In genomic region chr3:139280027-139280671, GRCh38 we compare ENCODE assay signal across 28 cellular contexts.
"Had no signal": no experiment of that assay in that cellular context is flagged by ENCODE, and none has a peak within 500 bp of the region (broad histone marks: within the 10 kb centered on the region; RNA-seq: fewer than 3 reads in every experiment).

No MANE protein-coding gene starts in this region.

- H3K27ac Mint-ChIP-seq: activated B cell treated with CpG ODN at 0.5 μM for 24 hours; activated CD4-positive, alpha-beta memory T cell treated with anti-CD3 and anti-CD28 coated beads, Interleukin-2, amount 10 ng/mL, durations not matched to agents 7 days and 5 days; activated CD8-positive, alpha-beta memory T cell treated with anti-CD3 and anti-CD28 coated beads, Interleukin-2, amount 10 ng/mL, durations not matched to agents 7 days and 5 days; activated naive CD4-positive, alpha-beta T cell treated with anti-CD3 and anti-CD28 coated beads, Interleukin-2, amount 10 ng/mL, durations not matched to agents 7 days and 5 days; activated naive CD8-positive, alpha-beta T cell; activated naive CD8-positive, alpha-beta T cell treated with anti-CD3 and anti-CD28 coated beads, Interleukin-2, amount 50 U/mL, for 24 hours; brain; T-helper 1 cell treated with Interleukin-12 subunit alpha and Interleukin-12 subunit beta and Interleukin-4 antibody, amounts not matched to agents 30 μg/mL and 1 μg/mL, for 36 hours; T-helper 2 cell treated with Interferon-gamma antibody and Interleukin-4, amounts not matched to agents 5 μg/mL and 100 μg/mL, for 36 hours had no signal

- DNase-seq: activated B cell treated with CpG ODN at 0.5 μM for 24 hours; activated CD4-positive, alpha-beta memory T cell treated with anti-CD3 and anti-CD28 coated beads, Interleukin-2, amount 10 ng/mL, durations not matched to agents 7 days and 5 days; activated CD4-positive, alpha-beta T cell treated with anti-CD3 and anti-CD28 coated beads for 4 hours; activated CD4-positive, alpha-beta T cell treated with anti-CD3 and anti-CD28 coated beads, Interleukin-2, amount 50 U/mL, for 1 hour; activated CD4-positive, CD25-positive, alpha-beta regulatory T cell treated with anti-CD3 and anti-CD28 coated beads, Interleukin-2, amount 50 U/mL, for 72 hours; activated CD8-positive, alpha-beta memory T cell treated with anti-CD3 and anti-CD28 coated beads for 24 hours; activated CD8-positive, alpha-beta memory T cell treated with anti-CD3 and anti-CD28 coated beads, Interleukin-2, amount 10 ng/mL, durations not matched to agents 7 days and 5 days; activated CD8-positive, alpha-beta memory T cell treated with anti-CD3 and anti-CD28 coated beads, Interleukin-2, amount 50 U/mL, for 48 hours; activated effector memory CD4-positive, alpha-beta T cell treated with Interleukin-2 at 50 U/mL for 16 hours; activated naive CD4-positive, alpha-beta T cell treated with anti-CD3 and anti-CD28 coated beads, Interleukin-2, amount 10 ng/mL, durations not matched to agents 7 days and 5 days; activated naive CD8-positive, alpha-beta T cell treated with anti-CD3 and anti-CD28 coated beads, Interleukin-2, amount 50 U/mL, for 24 hours; activated T-cell treated with anti-CD3 and anti-CD28 coated beads, Interleukin-2, amount 50 U/mL, for 48 hours; central memory CD4-positive, alpha-beta T cell; Karpas-422; NCI-H1092; NCI-H1436 treated with DMSO at 0.1 percent for 48 hours; NCI-H1694 treated with DMSO at 0.1 percent for 48 hours; NCI-H2029; NCI-H510A; NCI-H526; NCI-H748 treated with DMSO at 0.1 percent for 48 hours; PC-9; SHP77; SJCRH30 had no signal

- H3K36me3 Mint-ChIP-seq: activated CD8-positive, alpha-beta memory T cell treated with anti-CD3 and anti-CD28 coated beads, Interleukin-2, amount 10 ng/mL, durations not matched to agents 7 days and 5 days; activated naive CD4-positive, alpha-beta T cell treated with anti-CD3 and anti-CD28 coated beads, Interleukin-2, amount 10 ng/mL, durations not matched to agents 7 days and 5 days; activated naive CD8-positive, alpha-beta T cell; brain had no signal

- H3K4me3 Mint-ChIP-seq: activated B cell treated with CpG ODN at 0.5 μM for 24 hours; activated CD4-positive, alpha-beta memory T cell treated with anti-CD3 and anti-CD28 coated beads, Interleukin-2, amount 10 ng/mL, durations not matched to agents 7 days and 5 days; activated CD8-positive, alpha-beta memory T cell treated with anti-CD3 and anti-CD28 coated beads, Interleukin-2, amount 10 ng/mL, durations not matched to agents 7 days and 5 days; activated naive CD4-positive, alpha-beta T cell treated with anti-CD3 and anti-CD28 coated beads, Interleukin-2, amount 10 ng/mL, durations not matched to agents 7 days and 5 days; activated naive CD8-positive, alpha-beta T cell; activated naive CD8-positive, alpha-beta T cell treated with anti-CD3 and anti-CD28 coated beads, Interleukin-2, amount 50 U/mL, for 24 hours; brain; T-helper 1 cell treated with Interleukin-12 subunit alpha and Interleukin-12 subunit beta and Interleukin-4 antibody, amounts not matched to agents 30 μg/mL and 1 μg/mL, for 36 hours; T-helper 2 cell treated with Interferon-gamma antibody and Interleukin-4, amounts not matched to agents 5 μg/mL and 100 μg/mL, for 36 hours had no signal

- H3K9me3 Mint-ChIP-seq: activated B cell treated with CpG ODN at 0.5 μM for 24 hours; activated CD4-positive, alpha-beta memory T cell treated with anti-CD3 and anti-CD28 coated beads, Interleukin-2, amount 10 ng/mL, durations not matched to agents 7 days and 5 days; activated naive CD4-positive, alpha-beta T cell treated with anti-CD3 and anti-CD28 coated beads, Interleukin-2, amount 10 ng/mL, durations not matched to agents 7 days and 5 days; activated naive CD8-positive, alpha-beta T cell treated with anti-CD3 and anti-CD28 coated beads, Interleukin-2, amount 50 U/mL, for 24 hours; T-helper 1 cell treated with Interleukin-12 subunit alpha and Interleukin-12 subunit beta and Interleukin-4 antibody, amounts not matched to agents 30 μg/mL and 1 μg/mL, for 36 hours; T-helper 2 cell treated with Interferon-gamma antibody and Interleukin-4, amounts not matched to agents 5 μg/mL and 100 μg/mL, for 36 hours had no signal

- H3K4me1 Mint-ChIP-seq: activated B cell treated with CpG ODN at 0.5 μM for 24 hours; activated naive CD4-positive, alpha-beta T cell treated with anti-CD3 and anti-CD28 coated beads, Interleukin-2, amount 10 ng/mL, durations not matched to agents 7 days and 5 days; activated naive CD8-positive, alpha-beta T cell treated with anti-CD3 and anti-CD28 coated beads, Interleukin-2, amount 50 U/mL, for 24 hours had no signal

- ATAC-seq: activated CD8-positive, alpha-beta memory T cell treated with anti-CD3 and anti-CD28 coated beads, Interleukin-2, amount 10 ng/mL, durations not matched to agents 7 days and 5 days; activated naive CD8-positive, alpha-beta T cell treated with anti-CD3 and anti-CD28 coated beads, Interleukin-2, amount 50 U/mL, for 24 hours had no signal
